In genomic region chr18:10414293-10414842, GRCh38 we compare ENCODE assay signal across 23 cellular contexts. TPM values are rescaled to one million over a fixed set of nuclear protein-coding genes. Genes with fewer than 3 reads are reported as not detected.
"Had no signal": no experiment of that assay in that cellular context is flagged by ENCODE, and none has a peak within 500 bp of the region (broad histone marks: within the 10 kb centered on the region; RNA-seq: fewer than 3 reads in every experiment).

No MANE protein-coding gene starts in this region.

- DNase-seq: effector memory CD4-positive, alpha-beta T cell; gastrocnemius medialis; heart right ventricle; immature natural killer cell; kidney; left cardiac atrium; left ventricle myocardium superior; mucosa of descending colon; naive thymus-derived CD8-positive, alpha-beta T cell; nucleus accumbens; ovary; right cardiac atrium; small intestine; stimulated activated CD4-positive, alpha-beta T cell treated with anti-CD3 and anti-CD28 coated beads, Interleukin-2, amount 100 ng/mL, for 48 hours; stimulated activated naive CD8-positive, alpha-beta T cell treated with anti-CD3 and anti-CD28 coated beads, Interleukin-15, Interleukin-2, amounts not matched to agents 100 U/mL and 50 U/mL, for 24 hours; tibial artery; uterus had no signal

- H3K36me3 ChIP-seq: gastrocnemius medialis, heart right ventricle, ovary, suprapubic skin, tibial artery, upper lobe of left lung, uterus had no signal

- H3K4me1 ChIP-seq: gastrocnemius medialis, upper lobe of left lung, uterus had no signal

- ATAC-seq: esophagus mucosa; gastrocnemius medialis; left cardiac atrium; left ventricle myocardium superior; mucosa of descending colon; naive thymus-derived CD8-positive, alpha-beta T cell; right cardiac atrium; stimulated activated naive CD8-positive, alpha-beta T cell treated with anti-CD3 and anti-CD28 coated beads, Interleukin-15, Interleukin-2, amounts not matched to agents 100 U/mL and 50 U/mL, for 24 hours had no signal

- H3K36me3 Mint-ChIP-seq: immature natural killer cell; naive thymus-derived CD8-positive, alpha-beta T cell had no signal

- H3K4me3 ChIP-seq: gastrocnemius medialis, heart right ventricle, mucosa of descending colon, ovary, suprapubic skin, tibial artery, upper lobe of left lung, uterus had no signal

- H3K27ac Mint-ChIP-seq: immature natural killer cell; naive thymus-derived CD8-positive, alpha-beta T cell; progenitor cell of endocrine pancreas had no signal

- H3K9me3 ChIP-seq: gastrocnemius medialis, heart right ventricle, mucosa of descending colon, ovary, suprapubic skin, tibial artery, upper lobe of left lung, uterus had no signal

- H3K27ac ChIP-seq: gastrocnemius medialis, heart right ventricle, ovary, tibial artery, upper lobe of left lung, uterus had no signal

- H3K4me1 Mint-ChIP-seq: immature natural killer cell; naive thymus-derived CD8-positive, alpha-beta T cell had no signal

- H3K4me3 Mint-ChIP-seq: immature natural killer cell; naive thymus-derived CD8-positive, alpha-beta T cell; neural crest cell had no signal

- H3K27me3 ChIP-seq: gastrocnemius medialis, heart right ventricle, ovary, suprapubic skin, tibial artery, upper lobe of left lung, uterus had no signal

RNA-seq across cellular contexts. Expression of gene APCDD1, which starts 40.1 kb away (rescaled TPM):
- total RNA-seq: lung microvascular endothelial cell; naive thymus-derived CD8-positive, alpha-beta T cell had no signal
- polyA plus RNA-seq: naive thymus-derived CD8-positive, alpha-beta T cell had no signal
